Comparison of ENCODE assay signal across 2 cellular contexts in the genomic region with DNA sequence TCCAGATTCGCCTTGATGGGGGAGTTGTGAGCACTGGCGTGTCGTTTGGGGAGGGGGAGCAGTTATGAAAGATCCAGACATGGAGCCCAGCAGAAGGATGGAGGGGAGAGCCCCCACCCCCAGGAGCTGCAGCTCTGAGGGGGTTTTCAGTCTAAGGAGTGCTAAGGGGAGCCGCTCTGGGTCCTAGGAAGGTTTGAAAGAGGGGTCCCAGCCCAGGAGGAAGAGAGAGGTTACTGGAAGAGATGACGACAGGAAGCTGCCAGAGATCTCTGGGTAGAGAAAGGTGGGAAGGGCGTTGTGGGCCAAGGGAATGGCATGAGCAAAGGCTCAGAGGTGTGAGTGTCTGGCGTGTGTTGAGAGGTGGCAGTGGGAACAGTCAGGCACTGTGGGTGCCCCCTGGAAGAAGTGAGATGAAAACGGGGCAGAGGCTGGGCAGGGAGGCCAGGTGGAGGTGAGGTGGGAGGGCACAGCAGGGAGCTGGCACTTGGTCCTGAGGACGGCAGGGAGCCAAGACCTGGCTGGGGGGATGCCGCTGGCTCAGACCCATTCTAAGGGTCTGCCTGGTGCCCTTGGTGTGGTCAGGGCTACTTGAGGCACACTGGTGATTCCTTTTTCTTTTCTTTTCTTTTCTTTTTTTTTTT.
TF ChIP-seq lines count a peak whose summit lies in the region.

No MANE protein-coding gene starts in this region.

TF ChIP-seq in IMR-90, 13 proteins besides CTCF, POLR2A, EP300 and RAD21:
- TF ChIP-seq MXI1 (IDR thresholded peaks at IDR 0.05; ENCODE audit: borderline replicate concordance, low read depth, low read length) (no peak), RCOR1 (IDR thresholded peaks at IDR 0.05; ENCODE audit: insufficient replicate concordance, low read length) (no peak), CHD1 (IDR thresholded peaks at IDR 0.05; ENCODE audit: low read depth, low read length) (no peak), MAZ (IDR thresholded peaks at IDR 0.05; ENCODE audit: borderline replicate concordance, low read depth, low read length) (no peak), CEBPB (IDR thresholded peaks at IDR 0.05; ENCODE audit: low read depth, low read length) (no peak), MAFK (IDR thresholded peaks at IDR 0.05; ENCODE audit: low read depth, low read length) (no peak), RFX5 (IDR thresholded peaks at IDR 0.05; ENCODE audit: low read depth, low read length) (no peak), BHLHE40 (IDR thresholded peaks at IDR 0.05; ENCODE audit: low read depth, low read length) (no peak), FOS (IDR thresholded peaks at IDR 0.05; ENCODE audit: low read depth, low read length) (no peak), NFE2L2 (IDR thresholded peaks at IDR 0.05; ENCODE audit: low read depth, low read length) (no peak), SMC3 (IDR thresholded peaks at IDR 0.05; ENCODE audit: low read depth, low read length) (no peak)
- TF ChIP-seq, protein P1, sequence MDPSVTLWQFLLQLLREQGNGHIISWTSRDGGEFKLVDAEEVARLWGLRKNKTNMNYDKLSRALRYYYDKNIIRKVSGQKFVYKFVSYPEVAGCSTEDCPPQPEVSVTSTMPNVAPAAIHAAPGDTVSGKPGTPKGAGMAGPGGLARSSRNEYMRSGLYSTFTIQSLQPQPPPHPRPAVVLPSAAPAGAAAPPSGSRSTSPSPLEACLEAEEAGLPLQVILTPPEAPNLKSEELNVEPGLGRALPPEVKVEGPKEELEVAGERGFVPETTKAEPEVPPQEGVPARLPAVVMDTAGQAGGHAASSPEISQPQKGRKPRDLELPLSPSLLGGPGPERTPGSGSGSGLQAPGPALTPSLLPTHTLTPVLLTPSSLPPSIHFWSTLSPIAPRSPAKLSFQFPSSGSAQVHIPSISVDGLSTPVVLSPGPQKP (IDR thresholded peaks at IDR 0.05; ENCODE audit: borderline replicate concordance, low read depth, low read length) = no peak
- TF ChIP-seq, protein P2, sequence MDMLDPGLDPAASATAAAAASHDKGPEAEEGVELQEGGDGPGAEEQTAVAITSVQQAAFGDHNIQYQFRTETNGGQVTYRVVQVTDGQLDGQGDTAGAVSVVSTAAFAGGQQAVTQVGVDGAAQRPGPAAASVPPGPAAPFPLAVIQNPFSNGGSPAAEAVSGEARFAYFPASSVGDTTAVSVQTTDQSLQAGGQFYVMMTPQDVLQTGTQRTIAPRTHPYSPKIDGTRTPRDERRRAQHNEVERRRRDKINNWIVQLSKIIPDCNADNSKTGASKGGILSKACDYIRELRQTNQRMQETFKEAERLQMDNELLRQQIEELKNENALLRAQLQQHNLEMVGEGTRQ (IDR thresholded peaks at IDR 0.05; ENCODE audit: low read depth, low read length) = no peak
TF ChIP-seq in IMR-90: peak in this region for 0.

TF ChIP-seq in neural cell, 6 proteins besides CTCF, POLR2A, EP300 and RAD21:
- TF ChIP-seq, protein P3, sequence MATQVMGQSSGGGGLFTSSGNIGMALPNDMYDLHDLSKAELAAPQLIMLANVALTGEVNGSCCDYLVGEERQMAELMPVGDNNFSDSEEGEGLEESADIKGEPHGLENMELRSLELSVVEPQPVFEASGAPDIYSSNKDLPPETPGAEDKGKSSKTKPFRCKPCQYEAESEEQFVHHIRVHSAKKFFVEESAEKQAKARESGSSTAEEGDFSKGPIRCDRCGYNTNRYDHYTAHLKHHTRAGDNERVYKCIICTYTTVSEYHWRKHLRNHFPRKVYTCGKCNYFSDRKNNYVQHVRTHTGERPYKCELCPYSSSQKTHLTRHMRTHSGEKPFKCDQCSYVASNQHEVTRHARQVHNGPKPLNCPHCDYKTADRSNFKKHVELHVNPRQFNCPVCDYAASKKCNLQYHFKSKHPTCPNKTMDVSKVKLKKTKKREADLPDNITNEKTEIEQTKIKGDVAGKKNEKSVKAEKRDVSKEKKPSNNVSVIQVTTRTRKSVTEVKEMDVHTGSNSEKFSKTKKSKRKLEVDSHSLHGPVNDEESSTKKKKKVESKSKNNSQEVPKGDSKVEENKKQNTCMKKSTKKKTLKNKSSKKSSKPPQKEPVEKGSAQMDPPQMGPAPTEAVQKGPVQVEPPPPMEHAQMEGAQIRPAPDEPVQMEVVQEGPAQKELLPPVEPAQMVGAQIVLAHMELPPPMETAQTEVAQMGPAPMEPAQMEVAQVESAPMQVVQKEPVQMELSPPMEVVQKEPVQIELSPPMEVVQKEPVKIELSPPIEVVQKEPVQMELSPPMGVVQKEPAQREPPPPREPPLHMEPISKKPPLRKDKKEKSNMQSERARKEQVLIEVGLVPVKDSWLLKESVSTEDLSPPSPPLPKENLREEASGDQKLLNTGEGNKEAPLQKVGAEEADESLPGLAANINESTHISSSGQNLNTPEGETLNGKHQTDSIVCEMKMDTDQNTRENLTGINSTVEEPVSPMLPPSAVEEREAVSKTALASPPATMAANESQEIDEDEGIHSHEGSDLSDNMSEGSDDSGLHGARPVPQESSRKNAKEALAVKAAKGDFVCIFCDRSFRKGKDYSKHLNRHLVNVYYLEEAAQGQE (IDR thresholded peaks at IDR 0.05; ENCODE audit: borderline replicate concordance) = no peak
- TF ChIP-seq EZH2 (IDR thresholded peaks at IDR 0.05; ENCODE audit: borderline replicate concordance, insufficient read depth, low read length, poor library complexity, severe bottlenecking) (no peak), SMC3 (conservative IDR thresholded peaks at IDR 0.05; ENCODE audit: poor library complexity) (no peak), MXI1 (conservative IDR thresholded peaks at IDR 0.05; ENCODE audit: poor library complexity, severe bottlenecking) (no peak), POLR2AphosphoS5 (IDR thresholded peaks at IDR 0.05) (no peak), TAF1 (IDR thresholded peaks at IDR 0.05; ENCODE audit: low read depth) (no peak)
TF ChIP-seq in neural cell: peak in this region for 0.
